2 cellular contexts compared by ENCODE assay signal in the genomic region with DNA sequence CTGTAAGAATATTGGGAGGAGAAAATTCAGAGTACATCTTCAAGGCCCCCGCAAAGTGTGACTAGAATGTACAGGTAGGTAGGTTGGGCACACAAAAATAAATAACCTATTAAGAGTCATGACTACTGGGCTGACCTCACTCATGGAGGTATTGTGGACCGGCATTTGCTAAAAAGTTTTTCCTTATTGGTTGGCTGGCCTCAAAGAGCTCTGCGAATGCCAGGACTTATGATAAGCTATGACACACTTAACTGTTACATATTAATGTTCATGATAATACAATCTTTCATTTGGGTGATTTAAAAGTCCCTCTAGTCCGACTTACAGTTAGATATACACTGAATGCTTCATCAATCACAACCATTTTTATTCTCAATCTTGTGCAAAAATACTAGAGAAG.
TF ChIP-seq lines count a peak whose summit lies in the region.

No MANE protein-coding gene starts in this region.

TF ChIP-seq in SK-N-SH, 30 proteins besides CTCF, POLR2A, EP300 and RAD21 (continued from another document):
- TF ChIP-seq, protein P1, sequence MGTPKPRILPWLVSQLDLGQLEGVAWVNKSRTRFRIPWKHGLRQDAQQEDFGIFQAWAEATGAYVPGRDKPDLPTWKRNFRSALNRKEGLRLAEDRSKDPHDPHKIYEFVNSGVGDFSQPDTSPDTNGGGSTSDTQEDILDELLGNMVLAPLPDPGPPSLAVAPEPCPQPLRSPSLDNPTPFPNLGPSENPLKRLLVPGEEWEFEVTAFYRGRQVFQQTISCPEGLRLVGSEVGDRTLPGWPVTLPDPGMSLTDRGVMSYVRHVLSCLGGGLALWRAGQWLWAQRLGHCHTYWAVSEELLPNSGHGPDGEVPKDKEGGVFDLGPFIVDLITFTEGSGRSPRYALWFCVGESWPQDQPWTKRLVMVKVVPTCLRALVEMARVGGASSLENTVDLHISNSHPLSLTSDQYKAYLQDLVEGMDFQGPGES (IDR thresholded peaks at IDR 0.05; ENCODE audit: low read depth, low read length) = no peak
- TF ChIP-seq TCF12 (IDR thresholded peaks at IDR 0.05) (no peak), ZBTB33 (IDR thresholded peaks at IDR 0.05; ENCODE audit: borderline replicate concordance, low read depth) (no peak), GABPA (IDR thresholded peaks at IDR 0.05; ENCODE audit: low read depth) (no peak), RXRA (IDR thresholded peaks at IDR 0.05; ENCODE audit: borderline replicate concordance, low read depth) (no peak), MXI1 (IDR thresholded peaks at IDR 0.05; ENCODE audit: low read depth, low read length) (no peak), REST (IDR thresholded peaks at IDR 0.05; ENCODE audit: low read depth, low read length) (no peak), POLR2AphosphoS5 (IDR thresholded peaks at IDR 0.05; ENCODE audit: low read depth, low read length) (no peak)
- TF ChIP-seq, protein P2, sequence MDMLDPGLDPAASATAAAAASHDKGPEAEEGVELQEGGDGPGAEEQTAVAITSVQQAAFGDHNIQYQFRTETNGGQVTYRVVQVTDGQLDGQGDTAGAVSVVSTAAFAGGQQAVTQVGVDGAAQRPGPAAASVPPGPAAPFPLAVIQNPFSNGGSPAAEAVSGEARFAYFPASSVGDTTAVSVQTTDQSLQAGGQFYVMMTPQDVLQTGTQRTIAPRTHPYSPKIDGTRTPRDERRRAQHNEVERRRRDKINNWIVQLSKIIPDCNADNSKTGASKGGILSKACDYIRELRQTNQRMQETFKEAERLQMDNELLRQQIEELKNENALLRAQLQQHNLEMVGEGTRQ (IDR thresholded peaks at IDR 0.05; ENCODE audit: borderline replicate concordance, low read depth, low read length) = no peak

TF ChIP-seq in SK-N-SH treated with all-trans-retinoic acid at 6 μM for 48 hours, 23 proteins besides CTCF, POLR2A, EP300 and RAD21 (continued from another document):
- TF ChIP-seq, protein P3, sequence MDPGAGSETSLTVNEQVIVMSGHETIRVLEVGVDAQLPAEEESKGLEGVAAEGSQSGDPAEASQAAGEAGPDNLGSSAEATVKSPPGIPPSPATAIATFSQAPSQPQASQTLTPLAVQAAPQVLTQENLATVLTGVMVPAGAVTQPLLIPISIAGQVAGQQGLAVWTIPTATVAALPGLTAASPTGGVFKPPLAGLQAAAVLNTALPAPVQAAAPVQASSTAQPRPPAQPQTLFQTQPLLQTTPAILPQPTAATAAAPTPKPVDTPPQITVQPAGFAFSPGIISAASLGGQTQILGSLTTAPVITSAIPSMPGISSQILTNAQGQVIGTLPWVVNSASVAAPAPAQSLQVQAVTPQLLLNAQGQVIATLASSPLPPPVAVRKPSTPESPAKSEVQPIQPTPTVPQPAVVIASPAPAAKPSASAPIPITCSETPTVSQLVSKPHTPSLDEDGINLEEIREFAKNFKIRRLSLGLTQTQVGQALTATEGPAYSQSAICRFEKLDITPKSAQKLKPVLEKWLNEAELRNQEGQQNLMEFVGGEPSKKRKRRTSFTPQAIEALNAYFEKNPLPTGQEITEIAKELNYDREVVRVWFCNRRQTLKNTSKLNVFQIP (CRISPR knock-in tag; IDR thresholded peaks at IDR 0.05; ENCODE audit: borderline replicate concordance, low read depth) = no peak
- TF ChIP-seq, protein P4, sequence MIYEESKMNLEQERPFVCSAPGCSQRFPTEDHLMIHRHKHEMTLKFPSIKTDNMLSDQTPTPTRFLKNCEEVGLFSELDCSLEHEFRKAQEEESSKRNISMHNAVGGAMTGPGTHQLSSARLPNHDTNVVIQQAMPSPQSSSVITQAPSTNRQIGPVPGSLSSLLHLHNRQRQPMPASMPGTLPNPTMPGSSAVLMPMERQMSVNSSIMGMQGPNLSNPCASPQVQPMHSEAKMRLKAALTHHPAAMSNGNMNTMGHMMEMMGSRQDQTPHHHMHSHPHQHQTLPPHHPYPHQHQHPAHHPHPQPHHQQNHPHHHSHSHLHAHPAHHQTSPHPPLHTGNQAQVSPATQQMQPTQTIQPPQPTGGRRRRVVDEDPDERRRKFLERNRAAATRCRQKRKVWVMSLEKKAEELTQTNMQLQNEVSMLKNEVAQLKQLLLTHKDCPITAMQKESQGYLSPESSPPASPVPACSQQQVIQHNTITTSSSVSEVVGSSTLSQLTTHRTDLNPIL (CRISPR knock-in tag; IDR thresholded peaks at IDR 0.05; ENCODE audit: low read depth) = no peak
- TF ChIP-seq OSR1 (CRISPR knock-in tag; IDR thresholded peaks at IDR 0.05) = no peak
- TF ChIP-seq RARB (CRISPR knock-in tag; IDR thresholded peaks at IDR 0.05) = no peak
- TF ChIP-seq TOX (CRISPR knock-in tag; IDR thresholded peaks at IDR 0.05; ENCODE audit: borderline replicate concordance) = no peak
- no peak for TF ChIP-seq CSRNP3 (CRISPR knock-in tag; IDR thresholded peaks at IDR 0.05)
